ENCODE assay signal across 8 cellular contexts in genomic region chr5:112420111-112420864, GRCh38. TPM values are rescaled to one million over a fixed set of nuclear protein-coding genes. Genes with fewer than 3 reads are reported as not detected.
DNase-seq lines count a peak whose midpoint lies in the region; ATAC-seq and TF ChIP-seq lines count a peak whose summit lies in the region.

No MANE protein-coding gene starts in this region.

- H3K4me3 ChIP-seq in BLaER1 (peak overlapping the region; percentile 77), muscle layer of colon (ENCODE audit: low read depth in 1 of 2, low read length in 2 of 2) (peak overlapping the region; percentile 81 to 83)

- H3K9ac ChIP-seq in BLaER1 (peak overlapping the region; percentile 49), muscle layer of colon (ENCODE audit: low read length) (no peak overlapping the region)

- no peaks in the 10 kb centered on the region for H3K9me3 Mint-ChIP-seq in activated CD4-positive, alpha-beta memory T cell treated with anti-CD3 and anti-CD28 coated beads for 36 hours
- no peaks in the 10 kb centered on the region for H3K9me3 Mint-ChIP-seq in type B pancreatic cell

- DNase-seq in NCI-H2107 treated with DMSO at 0.1 percent for 48 hours (lab: John Stamatoyannopoulos, UW; ENCODE audit: unreplicated experiment) (peak; percentile 48), fibroblast of peridontal ligament (ENCODE audit: extremely low read depth) (peak; percentile 10), type B pancreatic cell (ENCODE audit: extremely low spot score, unreplicated experiment) (peak; percentile 86)
- peak; percentile 67 for DNase-seq in activated CD4-positive, alpha-beta memory T cell treated with anti-CD3 and anti-CD28 coated beads for 36 hours

- no peak overlapping the region for H3K27ac Mint-ChIP-seq in activated CD4-positive, alpha-beta memory T cell treated with anti-CD3 and anti-CD28 coated beads for 36 hours
- H3K27ac Mint-ChIP-seq in type B pancreatic cell = peak overlapping the region; percentile 75

- no peaks in the 10 kb centered on the region for H4K20me1 ChIP-seq in BLaER1

- TF ChIP-seq CTCF in type B pancreatic cell (conservative IDR thresholded peaks at IDR 0.05) = peak; percentile 93

- no peaks in the 10 kb centered on the region for H3K36me3 ChIP-seq in BLaER1
- H3K36me3 ChIP-seq in muscle layer of colon (ENCODE audit: insufficient read depth, low read length) = no peaks in the 10 kb centered on the region

- POLR2A ChIA-PET in activated CD4-positive, alpha-beta memory T cell treated with anti-CD3 and anti-CD28 coated beads for 36 hours (lab: Charles Lee) = interaction anchor here (1.5 kb wide), 1 partner anchor 259 kb away, joined by 5 read pairs; no protein-coding TSS in a partner anchor

- H3K27me3 Mint-ChIP-seq in activated CD4-positive, alpha-beta memory T cell treated with anti-CD3 and anti-CD28 coated beads for 36 hours = peaks cover 40% of the 10 kb centered on the region
- peaks cover 30% of the 10 kb centered on the region for H3K27me3 Mint-ChIP-seq in type B pancreatic cell

- H3K9me3 ChIP-seq in BLaER1 = no peaks in the 10 kb centered on the region
- H3K9me3 ChIP-seq in muscle layer of colon (ENCODE audit: low read length) = no peaks in the 10 kb centered on the region

- no peak overlapping the region for H3K27ac ChIP-seq in BLaER1
- H3K27ac ChIP-seq in muscle layer of colon (ENCODE audit: low read depth, low read length) = peak overlapping the region; percentile 32

- H3K4me2 ChIP-seq in BLaER1 = peak overlapping the region; percentile 89

- H3K36me3 Mint-ChIP-seq in activated CD4-positive, alpha-beta memory T cell treated with anti-CD3 and anti-CD28 coated beads for 36 hours = no peaks in the 10 kb centered on the region
- H3K36me3 Mint-ChIP-seq in type B pancreatic cell = peaks cover 5% of the 10 kb centered on the region

- peaks cover 10% of the 10 kb centered on the region for H3K4me1 Mint-ChIP-seq in activated CD4-positive, alpha-beta memory T cell treated with anti-CD3 and anti-CD28 coated beads for 36 hours (ENCODE audit: low read depth)
- H3K4me1 Mint-ChIP-seq in type B pancreatic cell (ENCODE audit: unreplicated experiment) = peaks cover 12% of the 10 kb centered on the region

- intact Hi-C loops in activated CD4-positive, alpha-beta memory T cell treated with anti-CD3 and anti-CD28 coated beads for 36 hours (cut with micrococcal nuclease) = loop anchor here (1.0 kb wide), 2 partner anchors 210 to 246 kb away; no protein-coding TSS in a partner anchor

- CTCF ChIA-PET in activated CD4-positive, alpha-beta memory T cell treated with anti-CD3 and anti-CD28 coated beads for 36 hours (lab: Charles Lee) = interaction anchor here (0.5 to 3.6 kb wide), 13 partner anchors 11 to 414 kb away, joined by 3 to 38 read pairs (median 4); no protein-coding TSS in a partner anchor

- peaks cover 27% of the 10 kb centered on the region for H3K27me3 ChIP-seq in BLaER1
- peaks cover 0 to 8% of the 10 kb centered on the region in 2 donors for H3K27me3 ChIP-seq in muscle layer of colon (ENCODE audit: control insufficient read depth in 1 of 2, insufficient read depth in 2 of 2, low read length in 2 of 2)

- peak; percentile 72 for ATAC-seq in GM18520 (IDR thresholded peaks at IDR 0.05; ENCODE audit: unreplicated experiment)
- ATAC-seq in HG03039 (IDR thresholded peaks at IDR 0.05; ENCODE audit: unreplicated experiment) = peak; percentile 79

- H3K4me1 ChIP-seq in BLaER1 (no peaks in the 10 kb centered on the region), muscle layer of colon (ENCODE audit: insufficient read depth, low read length) (peaks cover 5% of the 10 kb centered on the region)

- peak overlapping the region; percentile 27 for H3K4me3 Mint-ChIP-seq in activated CD4-positive, alpha-beta memory T cell treated with anti-CD3 and anti-CD28 coated beads for 36 hours
- peak overlapping the region; percentile 88 for H3K4me3 Mint-ChIP-seq in type B pancreatic cell

RNA-seq across cellular contexts. Expression of gene EPB41L4A, which starts 1.2 kb away (rescaled TPM):
- 1 to 10 TPM in 1 of 2 experiments, under 1 TPM in 1; 0.95 to 1.5 TPM for total RNA-seq in activated CD4-positive, alpha-beta memory T cell treated with anti-CD3 and anti-CD28 coated beads for 36 hours
- 27.2 and 41.8 TPM in 2 replicates for total RNA-seq in type B pancreatic cell (ENCODE audit: low replicate concordance)

Comparison
In these comparisons a context has a peak if more than half of its experiments do, and no peak if none do; other contexts are left out.
1. DNase-seq: peak in every context shown above with its lines; median percentile 86 in type B pancreatic cell; 67 in activated CD4-positive, alpha-beta memory T cell treated with anti-CD3 and anti-CD28 coated beads for 36 hours; 48 in NCI-H2107 treated with DMSO at 0.1 percent for 48 hours; 10 in fibroblast of peridontal ligament.
2. RNA of gene EPB41L4A, which starts 1.2 kb away (total RNA-seq): 27.2 to 41.8 TPM in type B pancreatic cell; 0.95 to 1.5 TPM in activated CD4-positive, alpha-beta memory T cell treated with anti-CD3 and anti-CD28 coated beads for 36 hours; every median in the first group is over 10 times any median in the second.